In genomic region chr2:230423851-230424458, GRCh38 we compare ENCODE assay signal across 3 cellular contexts.
TF ChIP-seq lines count a peak whose summit lies in the region.

No MANE protein-coding gene starts in this region.

TF ChIP-seq in K562, 482 proteins besides CTCF, POLR2A, EP300 and RAD21:
- TF ChIP-seq SIN3A (IDR thresholded peaks at IDR 0.05; ENCODE audit: borderline replicate concordance in 2 of 2, control insufficient read depth in 1 of 2, low read depth in 2 of 2, low read length in 2 of 2) (no peak), RNF219 (CRISPR knock-in tag; IDR thresholded peaks at IDR 0.05) (no peak), MYBL2 (IDR thresholded peaks at IDR 0.05; ENCODE audit: low read depth) (no peak), MYBL2 (CRISPR knock-in tag; IDR thresholded peaks at IDR 0.05; ENCODE audit: borderline replicate concordance) (no peak), TCF3 (CRISPR knock-in tag; IDR thresholded peaks at IDR 0.05) (peak; percentile 27; the same call in 1 of the 2 replicates)

TF ChIP-seq in HepG2, 621 proteins besides CTCF, POLR2A, EP300 and RAD21 (continues in another document):
- peak; percentile 47; the same call in 1 of the 2 replicates for TF ChIP-seq ATF2 (CRISPR knock-in tag; IDR thresholded peaks at IDR 0.05)
- peak in 1 of 2 experiments; percentile 23; a peak in 1 of 4 replicates for TF ChIP-seq KLF16 (CRISPR knock-in tag; IDR thresholded peaks at IDR 0.05)
- 0 out of 2 replicates have a peak, but pooled peaks have one; percentile 41 for TF ChIP-seq MIXL1 (CRISPR knock-in tag; IDR thresholded peaks at IDR 0.05)
- TF ChIP-seq ZFP36L2 (CRISPR knock-in tag; IDR thresholded peaks at IDR 0.05) = no peak
- no peak for TF ChIP-seq SOX13 (IDR thresholded peaks at IDR 0.05)
- peak in 1 of 2 experiments; percentile 33; a peak in 1 of 4 replicates for TF ChIP-seq SOX13 (CRISPR knock-in tag; conservative IDR thresholded peaks at IDR 0.05 in 1 of 2, IDR thresholded peaks at IDR 0.05 in 1 of 2)
- no peak for TF ChIP-seq ZNF547 (CRISPR knock-in tag; IDR thresholded peaks at IDR 0.05)
- TF ChIP-seq ZGPAT (CRISPR knock-in tag; IDR thresholded peaks at IDR 0.05) = 0 out of 2 replicates have a peak, but pooled peaks have one; percentile 39
- peak; percentile 50; the same call in 1 of the 2 replicates for TF ChIP-seq SPEN (CRISPR knock-in tag; IDR thresholded peaks at IDR 0.05; ENCODE audit: low read depth)
- TF ChIP-seq ZBTB14 (CRISPR knock-in tag; IDR thresholded peaks at IDR 0.05) = no peak
- no peak for TF ChIP-seq ZNF816 (CRISPR knock-in tag; IDR thresholded peaks at IDR 0.05; ENCODE audit: borderline replicate concordance)
- no peak for TF ChIP-seq ETS1 (CRISPR knock-in tag; IDR thresholded peaks at IDR 0.05)
- no peak for TF ChIP-seq MTF1 (CRISPR knock-in tag; IDR thresholded peaks at IDR 0.05)
- TF ChIP-seq BRF2 (CRISPR knock-in tag; IDR thresholded peaks at IDR 0.05) = 0 out of 2 replicates have a peak, but pooled peaks have one; percentile 31
- no peak for TF ChIP-seq POLR2AphosphoS5 (IDR thresholded peaks at IDR 0.05; ENCODE audit: low read depth, low read length)
- TF ChIP-seq MEF2D (CRISPR knock-in tag; IDR thresholded peaks at IDR 0.05) = 0 out of 2 replicates have a peak, but pooled peaks have one; percentile 23
- peak; percentile 28; the same call in 1 of the 2 replicates for TF ChIP-seq ATF7 (IDR thresholded peaks at IDR 0.05)
- TF ChIP-seq ATF7 (CRISPR knock-in tag; IDR thresholded peaks at IDR 0.05) = no peak
- TF ChIP-seq ELF1 (CRISPR knock-in tag; IDR thresholded peaks at IDR 0.05) = 0 out of 2 replicates have a peak, but pooled peaks have one; percentile 30
- no peak for TF ChIP-seq ZNF230 (CRISPR knock-in tag; IDR thresholded peaks at IDR 0.05)
- TF ChIP-seq HOMEZ (CRISPR knock-in tag; IDR thresholded peaks at IDR 0.05; ENCODE audit: low read depth) = peak; percentile 44; the same call in 1 of the 2 replicates

TF ChIP-seq in SK-N-SH treated with all-trans-retinoic acid at 6 μM for 48 hours, 23 proteins besides CTCF, POLR2A, EP300 and RAD21:
- TF ChIP-seq BACH2 (CRISPR knock-in tag; IDR thresholded peaks at IDR 0.05; ENCODE audit: borderline replicate concordance) (no peak), TOX (CRISPR knock-in tag; IDR thresholded peaks at IDR 0.05; ENCODE audit: borderline replicate concordance) (no peak), ZFP3 (CRISPR knock-in tag; IDR thresholded peaks at IDR 0.05) (no peak)
